8 cellular contexts compared by ENCODE assay signal in the genomic region with DNA sequence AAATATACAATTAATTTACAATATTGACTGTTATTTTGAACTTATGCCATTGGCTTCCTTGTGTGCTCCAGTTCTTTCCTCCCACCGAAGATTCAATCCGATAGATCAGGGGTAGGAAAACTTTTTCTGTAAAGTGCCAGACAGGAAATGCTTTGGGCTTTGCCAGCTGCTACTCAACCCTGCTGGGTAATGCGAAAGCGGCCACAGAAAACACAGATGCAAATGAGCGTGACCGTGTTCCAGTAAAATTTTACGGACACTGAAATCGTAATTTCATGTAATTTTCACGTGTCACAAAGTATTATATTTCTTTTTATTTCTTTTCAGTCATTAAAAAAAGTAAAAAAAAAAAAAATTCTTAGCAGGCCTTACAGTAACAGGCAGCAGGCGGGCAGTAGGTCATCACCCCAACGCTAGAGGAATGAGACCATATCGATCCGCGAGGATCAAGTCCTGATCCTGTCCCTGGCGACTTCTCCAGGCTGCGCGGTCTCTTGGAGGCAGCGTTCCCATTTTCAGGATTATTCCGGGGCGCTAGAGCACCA. TPM values are rescaled to one million over a fixed set of nuclear protein-coding genes. Genes with fewer than 3 reads are reported as not detected.
DNase-seq lines count a peak whose midpoint lies in the region; ATAC-seq and TF ChIP-seq lines count a peak whose summit lies in the region.

No MANE protein-coding gene starts in this region.

- H3K27me3 ChIP-seq in Panc1 (ENCODE audit: control insufficient read depth, insufficient read depth, low read length) (no peaks in the 10 kb centered on the region), iPS DF 6.9 (ENCODE audit: control insufficient read depth, insufficient read depth, low read length) (no peaks in the 10 kb centered on the region), skeletal muscle tissue (ENCODE audit: control insufficient read depth in 3 of 3, insufficient read depth in 3 of 3, low read length in 3 of 3) (no peaks in the 10 kb centered on the region)

- peak overlapping the region; percentile 96 to 97 (median 96) for H3K9ac ChIP-seq in skeletal muscle tissue (ENCODE audit: low read depth in 1 of 3, low read length in 3 of 3)

- H3K4me1 ChIP-seq in Panc1 (ENCODE audit: control insufficient read depth, insufficient read depth, low read length) (peaks cover 9% of the 10 kb centered on the region), iPS DF 6.9 (ENCODE audit: control insufficient read depth, insufficient read depth, low read length) (peaks cover 2% of the 10 kb centered on the region; the same call in 1 of the 2 replicates), skeletal muscle tissue (ENCODE audit: control insufficient read depth in 3 of 3, insufficient read depth in 3 of 3, low read length in 3 of 3) (peaks cover 11 to 29% (median 25%) of the 10 kb centered on the region in 3 donors)

- H3K27ac ChIP-seq in Panc1 (ENCODE audit: low read length) (peak overlapping the region; percentile 84), iPS DF 6.9 (ENCODE audit: low read length) (no peak overlapping the region), skeletal muscle tissue (ENCODE audit: low read depth, low read length) (peak overlapping the region; percentile 97)

- DNase-seq in AG08395 (ENCODE audit: low spot score) (peak; percentile 50), Panc1 (ENCODE audit: low read depth, low spot score) (no peak), iPS DF 6.9 (ENCODE audit: low read depth, low spot score) (no peak), midbrain (lab: John Stamatoyannopoulos, UW) (no peak)
- DNase-seq in activated naive CD8-positive, alpha-beta T cell treated with anti-CD3 and anti-CD28 coated beads, Interleukin-2, amount 50 U/mL, for 24 hours = peak; percentile 47

- no peak for TF ChIP-seq CTCF in Panc1 (IDR thresholded peaks at IDR 0.05)

- H3K36me3 Mint-ChIP-seq in activated naive CD8-positive, alpha-beta T cell treated with anti-CD3 and anti-CD28 coated beads, Interleukin-2, amount 50 U/mL, for 24 hours (ENCODE audit: low read depth) = peaks cover 4% of the 10 kb centered on the region

- CTCF ChIA-PET in Panc1 (lab: Charles Lee) = no interaction called here

- POLR2A ChIA-PET in Panc1 (lab: Charles Lee) = no interaction called here

- peaks cover 70% of the 10 kb centered on the region for H3K4me1 Mint-ChIP-seq in activated naive CD8-positive, alpha-beta T cell treated with anti-CD3 and anti-CD28 coated beads, Interleukin-2, amount 50 U/mL, for 24 hours

- no CpG with 5 or more reads among the region's 20 CpGs for WGBS in iPS DF 6.9 (ENCODE audit: insufficient coverage, insufficient read length)

- H3K4me3 Mint-ChIP-seq in activated naive CD8-positive, alpha-beta T cell treated with anti-CD3 and anti-CD28 coated beads, Interleukin-2, amount 50 U/mL, for 24 hours = peak overlapping the region; percentile 90

- peak overlapping the region; percentile 85 for H3K27ac Mint-ChIP-seq in activated naive CD8-positive, alpha-beta T cell treated with anti-CD3 and anti-CD28 coated beads, Interleukin-2, amount 50 U/mL, for 24 hours

- in situ Hi-C loops in Panc1 (cut with HindIII; ENCODE audit: low pct_unique_long_range_greater_than_20kb, low sequenced_read_pairs) = no loop called here

- no TSS peak for BruUV-seq in Panc1 (replicated peaks; lab: Mats Ljungman, UMichigan)

- H3K4me3 ChIP-seq in Panc1 (ENCODE audit: low read depth in 2 of 2, low read length in 2 of 2) = peak overlapping the region; percentile 78 to 82
- peak overlapping the region; percentile 71; the same call in 1 of the 2 replicates for H3K4me3 ChIP-seq in iPS DF 6.9 (ENCODE audit: low read length)
- peak overlapping the region; percentile 88 to 95 (median 94) for H3K4me3 ChIP-seq in skeletal muscle tissue (ENCODE audit: low read length in 3 of 3)

- intact Hi-C loops in Panc1 (cut with micrococcal nuclease; ENCODE audit: unreplicated experiment) = loop anchor here (10.0 kb wide), 2 partner anchors 63 to 133 kb away; a partner anchor contains a TSS

- H3K9me3 Mint-ChIP-seq in activated naive CD8-positive, alpha-beta T cell treated with anti-CD3 and anti-CD28 coated beads, Interleukin-2, amount 50 U/mL, for 24 hours = no peaks in the 10 kb centered on the region

- H3K36me3 ChIP-seq in Panc1 (ENCODE audit: control insufficient read depth, insufficient read depth, low read length) (no peaks in the 10 kb centered on the region), iPS DF 6.9 (ENCODE audit: control insufficient read depth, insufficient read depth, low read length) (no peaks in the 10 kb centered on the region), skeletal muscle tissue (ENCODE audit: control insufficient read depth in 3 of 3, insufficient read depth in 3 of 3, low read length in 3 of 3) (peaks cover 0 to 4% (median 0%) of the 10 kb centered on the region in 3 donors)

- no peaks in the 10 kb centered on the region for H3K27me3 Mint-ChIP-seq in activated naive CD8-positive, alpha-beta T cell treated with anti-CD3 and anti-CD28 coated beads, Interleukin-2, amount 50 U/mL, for 24 hours

- peak; percentile 30 for ATAC-seq in GM18508 (IDR thresholded peaks at IDR 0.05; ENCODE audit: insufficient read depth, unreplicated experiment)
- peak; percentile 28 for ATAC-seq in HG03066 (IDR thresholded peaks at IDR 0.05; ENCODE audit: low read depth, unreplicated experiment)
- no peak for ATAC-seq in Panc1
- ATAC-seq in activated naive CD8-positive, alpha-beta T cell treated with anti-CD3 and anti-CD28 coated beads, Interleukin-2, amount 50 U/mL, for 24 hours = no peak

- H3K9me3 ChIP-seq in Panc1 (ENCODE audit: control insufficient read depth, insufficient read depth, low read depth, low read length) (no peaks in the 10 kb centered on the region), iPS DF 6.9 (ENCODE audit: control insufficient read depth, insufficient read depth, low read length) (no peaks in the 10 kb centered on the region), skeletal muscle tissue (ENCODE audit: control insufficient read depth in 3 of 3, low read length in 3 of 3) (no peaks in the 10 kb centered on the region)

RNA-seq across cellular contexts. Expression of a gene that starts 0.6 kb away (rescaled TPM):
- 16.0 TPM for total RNA-seq in Panc1 (2021; ENCODE audit: unreplicated experiment)
- 11.2 TPM for polyA plus RNA-seq in Panc1 (2012; ENCODE audit: insufficient read length)
- total RNA-seq in skeletal muscle tissue = 6.8 TPM

RNA-seq across cellular contexts. Expression of a gene that starts 1.0 kb away (rescaled TPM):
- total RNA-seq in Panc1 (2021; ENCODE audit: unreplicated experiment) = 24.6 TPM
- polyA plus RNA-seq in Panc1 (2012; ENCODE audit: insufficient read length) = 15.3 TPM
- total RNA-seq in skeletal muscle tissue = 17.7 TPM

RNA-seq across cellular contexts. Expression of a gene that starts 59.3 kb away (rescaled TPM):
- total RNA-seq in Panc1 (2021; ENCODE audit: unreplicated experiment) (13.8 TPM), skeletal muscle tissue (23.0 TPM)
- polyA plus RNA-seq in Panc1 (2012; ENCODE audit: insufficient read length) = 4.1 TPM

Comparison
In these comparisons a context has a peak if more than half of its experiments do, and no peak if none do; other contexts are left out.
1. DNase-seq: peak in AG08395 (single experiment) and activated naive CD8-positive, alpha-beta T cell treated with anti-CD3 and anti-CD28 coated beads, Interleukin-2, amount 50 U/mL, for 24 hours (single experiment); none in Panc1 (single experiment), iPS DF 6.9 (single experiment) and midbrain (single experiment).
2. ATAC-seq: peak in GM18508 (single experiment) and HG03066 (single experiment); none in Panc1 (single experiment) and activated naive CD8-positive, alpha-beta T cell treated with anti-CD3 and anti-CD28 coated beads, Interleukin-2, amount 50 U/mL, for 24 hours (single experiment).
3. Peak in every context shown above with its lines, with median percentiles within 50 percentile points of each other: H3K4me3 ChIP-seq.